Comparison of ENCODE assay signal across 16 cellular contexts in the genomic region with DNA sequence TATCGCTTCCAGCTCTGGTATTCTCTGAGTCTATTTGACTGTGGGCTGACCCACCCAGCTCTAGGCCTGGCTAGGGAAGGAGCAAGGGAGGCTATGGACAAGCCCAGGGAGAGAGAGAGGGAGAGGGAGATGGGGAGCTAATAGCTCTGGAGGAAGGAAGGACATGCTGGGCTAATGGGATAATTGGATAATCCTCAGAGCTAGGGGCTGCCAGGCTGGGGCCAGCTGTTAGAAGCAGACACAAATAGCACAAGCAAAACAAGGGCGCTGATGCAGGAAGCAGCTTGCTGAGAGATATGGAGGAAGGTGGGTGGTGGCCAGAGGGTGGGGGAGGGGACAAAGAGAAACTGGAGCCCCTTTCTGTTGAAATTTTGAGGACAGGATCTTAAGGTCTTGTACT. TPM values are rescaled to one million over a fixed set of nuclear protein-coding genes. Genes with fewer than 3 reads are reported as not detected.
DNase-seq lines count a peak whose midpoint lies in the region; ATAC-seq and TF ChIP-seq lines count a peak whose summit lies in the region.
"Had no signal": no experiment of that assay in that cellular context is flagged by ENCODE, and none has a peak within 500 bp of the region (broad histone marks: within the 10 kb centered on the region; RNA-seq: fewer than 3 reads in every experiment).

No MANE protein-coding gene starts in this region.

- no peaks in the 10 kb centered on the region for H3K27me3 ChIP-seq in CD4-positive, alpha-beta T cell (ENCODE audit: control insufficient read depth, insufficient read depth, low read length)
- H3K27me3 ChIP-seq in Peyer's patch = no peaks in the 10 kb centered on the region
- H3K27me3 ChIP-seq: pancreas had no signal

- no peak for TF ChIP-seq CTCF in glutamatergic neuron (IDR thresholded peaks at IDR 0.05; ENCODE audit: partially characterized antibody, unreplicated experiment)
- no peak for TF ChIP-seq CTCF in CD4-positive, alpha-beta T cell (IDR thresholded peaks at IDR 0.05)
- TF ChIP-seq CTCF in Peyer's patch (IDR thresholded peaks at IDR 0.05) = no peak

- no peak for TF ChIP-seq POLR2A in Peyer's patch (IDR thresholded peaks at IDR 0.05)

- POLR2A ChIA-PET in CD4-positive, alpha-beta T cell (lab: Charles Lee) = no interaction called here

- CTCF ChIA-PET in CD4-positive, alpha-beta T cell (lab: Charles Lee) = no interaction called here

- peaks cover 9% of the 10 kb centered on the region for H3K9me3 ChIP-seq in CD4-positive, alpha-beta T cell (ENCODE audit: control insufficient read depth, low read length)
- no peaks in the 10 kb centered on the region for H3K9me3 ChIP-seq in Peyer's patch
- H3K9me3 ChIP-seq: pancreas had no signal

- H3K36me3 Mint-ChIP-seq in glutamatergic neuron (ENCODE audit: unreplicated experiment) = no peaks in the 10 kb centered on the region
- H3K36me3 Mint-ChIP-seq in CD4-positive, alpha-beta T cell (ENCODE audit: low read depth) = peaks cover 4% of the 10 kb centered on the region

- H3K9me3 Mint-ChIP-seq in glutamatergic neuron (ENCODE audit: unreplicated experiment) = peaks cover 7% of the 10 kb centered on the region
- no peaks in the 10 kb centered on the region for H3K9me3 Mint-ChIP-seq in CD4-positive, alpha-beta T cell
- H3K9me3 Mint-ChIP-seq: activated naive CD4-positive, alpha-beta T cell treated with anti-CD3 and anti-CD28 coated beads, Interleukin-2, amount 50 U/mL, for 24 hours; IgD-negative memory B cell had no signal

- DNase-seq in NCI-H1092 (lab: John Stamatoyannopoulos, UW) (peak; percentile 45), NCI-H82 (lab: John Stamatoyannopoulos, UW) (peak; percentile 98), glutamatergic neuron (peak; percentile 65), retina (peak; percentile 49), DMS53 (lab: John Stamatoyannopoulos, UW) (no peak), Peyer's patch (no peak)
- no peak for DNase-seq in CD4-positive, alpha-beta T cell
- DNase-seq: activated CD4-positive, alpha-beta T cell treated with anti-CD3 and anti-CD28 coated beads, Interleukin-2, amount 50 U/mL, for 48 hours; cortex of kidney; DMS153; foreskin fibroblast; pancreas; stimulated activated CD4-positive, alpha-beta T cell treated with anti-CD3 and anti-CD28 coated beads, Interleukin-2, amount 100 ng/mL, for 48 hours had no signal

- no peak for ATAC-seq in CD4-positive, alpha-beta T cell (ENCODE audit: poor library complexity)
- ATAC-seq: pancreas had no signal

- peak overlapping the region; percentile 54 for H3K27ac Mint-ChIP-seq in glutamatergic neuron (ENCODE audit: unreplicated experiment)
- no peak overlapping the region for H3K27ac Mint-ChIP-seq in CD4-positive, alpha-beta T cell
- H3K27ac Mint-ChIP-seq: activated naive CD4-positive, alpha-beta T cell treated with anti-CD3 and anti-CD28 coated beads, Interleukin-2, amount 50 U/mL, for 24 hours had no signal

- no peak overlapping the region for H3K4me3 ChIP-seq in Peyer's patch
- H3K4me3 ChIP-seq: pancreas had no signal

- peaks cover 6% of the 10 kb centered on the region for H3K27me3 Mint-ChIP-seq in glutamatergic neuron (ENCODE audit: unreplicated experiment)
- no peaks in the 10 kb centered on the region for H3K27me3 Mint-ChIP-seq in CD4-positive, alpha-beta T cell
- H3K27me3 Mint-ChIP-seq: activated naive CD4-positive, alpha-beta T cell treated with anti-CD3 and anti-CD28 coated beads, Interleukin-2, amount 50 U/mL, for 24 hours; IgD-negative memory B cell had no signal

- intact Hi-C loops in CD4-positive, alpha-beta T cell (cut with DNase I, micrococcal nuclease) = no loop called here

- H3K4me1 Mint-ChIP-seq in glutamatergic neuron (ENCODE audit: low read depth, unreplicated experiment) = peaks cover 25% of the 10 kb centered on the region
- H3K4me1 Mint-ChIP-seq in CD4-positive, alpha-beta T cell (ENCODE audit: low read depth) = no peaks in the 10 kb centered on the region

- peak overlapping the region; percentile 14 for H3K4me3 Mint-ChIP-seq in glutamatergic neuron (ENCODE audit: unreplicated experiment)
- no peak overlapping the region for H3K4me3 Mint-ChIP-seq in CD4-positive, alpha-beta T cell
- H3K4me3 Mint-ChIP-seq: activated naive CD4-positive, alpha-beta T cell treated with anti-CD3 and anti-CD28 coated beads, Interleukin-2, amount 50 U/mL, for 24 hours had no signal

- no peaks in the 10 kb centered on the region for H3K4me1 ChIP-seq in Peyer's patch

- no peaks in the 10 kb centered on the region for H3K36me3 ChIP-seq in Peyer's patch
- H3K36me3 ChIP-seq: pancreas had no signal

- H3K27ac ChIP-seq in CD4-positive, alpha-beta T cell (ENCODE audit: low read depth, low read length) = no peak overlapping the region
- no peak overlapping the region for H3K27ac ChIP-seq in Peyer's patch
- H3K27ac ChIP-seq: pancreas had no signal

RNA-seq across cellular contexts. Expression of a gene that starts 23.2 kb away (rescaled TPM):
- total RNA-seq in glutamatergic neuron (ENCODE audit: unreplicated experiment) = 15.9 TPM
- 10 to 100 TPM; 15.5 to 16.4 TPM for total RNA-seq in CD4-positive, alpha-beta T cell
- 1 to 10 TPM; 1.3 to 4.3 (median 2.6) TPM for total RNA-seq in Peyer's patch

RNA-seq across cellular contexts. Expression of a gene that starts 44.5 kb away (rescaled TPM):
- total RNA-seq in glutamatergic neuron (ENCODE audit: unreplicated experiment) (0.37 TPM), Peyer's patch (under 1 TPM in 1 of 4 donors, not detected in 3; 0.80 TPM)
- 1 to 10 TPM; 2.7 to 3.7 TPM for total RNA-seq in CD4-positive, alpha-beta T cell
- total RNA-seq: kidney epithelial cell had no signal

Comparison
In these comparisons a context has a peak if more than half of its experiments do, and no peak if none do; other contexts are left out.
1. DNase-seq: peak in NCI-H1092 (single experiment), NCI-H82 (single experiment), glutamatergic neuron (single experiment) and retina (single experiment); none in CD4-positive, alpha-beta T cell (0 of 10), DMS53 (single experiment) and Peyer's patch (0 of 3).